In the genomic region with DNA sequence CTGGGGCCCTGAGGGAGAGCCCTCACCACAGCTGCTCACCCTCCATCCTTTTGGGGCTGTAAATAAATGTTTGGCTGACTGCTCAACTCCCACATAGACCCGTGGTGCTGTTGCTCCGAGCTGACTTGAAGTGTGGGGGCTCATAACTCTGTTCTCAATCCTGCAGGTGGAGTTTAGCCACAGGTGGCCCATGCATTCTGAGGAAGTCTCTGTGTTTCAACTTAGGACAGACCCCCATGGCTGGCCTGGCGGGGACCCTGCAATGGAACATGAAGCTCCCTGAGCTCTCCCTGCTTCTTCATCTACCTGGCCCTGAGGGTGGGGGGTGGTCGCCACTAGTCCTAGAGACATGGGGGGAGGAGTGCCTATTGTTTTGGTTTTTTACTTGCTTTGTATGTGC, we compare ENCODE assay signal across 24 cellular contexts.
"Had no signal": no experiment of that assay in that cellular context is flagged by ENCODE, and none has a peak within 500 bp of the region (broad histone marks: within the 10 kb centered on the region; RNA-seq: fewer than 3 reads in every experiment).

No MANE protein-coding gene starts in this region.

- H3K9me3 ChIP-seq: SJSA1 had no signal

- H3K27ac ChIP-seq: RWPE1, SJSA1, SK-N-MC had no signal

- ATAC-seq: HepG2, Panc1, PC-3 had no signal

- H3K27me3 ChIP-seq: SJSA1 had no signal

- DNase-seq: IMR-90, Karpas-422, KG1, MM.1S, NCI-H1092 treated with DMSO at 0.1 percent for 48 hours, NCI-H1436, NCI-H187, NCI-H2029, NCI-H2081 treated with DMSO at 0.1 percent for 48 hours, NCI-H2171, NCI-H226, NCI-H446, NCI-H510A, NCI-H524 treated with DMSO at 0.1 percent for 48 hours, NCI-H69, NCI-H774, PC-3, Right ventricle myocardium superior, SIG-M5 had no signal

- H3K4me1 ChIP-seq: SJSA1 had no signal

- H3K4me3 ChIP-seq: SJSA1, SK-N-MC had no signal
